Comparison of ENCODE assay signal across 8 cellular contexts in genomic region chrX:18424482-18425198, GRCh38. TPM values are rescaled to one million over a fixed set of nuclear protein-coding genes. Genes with fewer than 3 reads are reported as not detected.
DNase-seq lines count a peak whose midpoint lies in the region; TF ChIP-seq lines count a peak whose summit lies in the region.

No MANE protein-coding gene starts in this region.

- no peak overlapping the region for H3K27ac Mint-ChIP-seq in activated T-helper 1 cell treated with anti-CD3 and anti-CD28 coated beads, Interleukin-12 subunit alpha, Interleukin-12 subunit beta, Interleukin-2, Interleukin-4 antibody, amounts not matched to agents 30 ng/mL and 10 ng/mL and 1 ng/mL, durations not matched to agents 14 hours and 24 hours and 36 hours

- peaks cover 13% of the 10 kb centered on the region for H3K4me1 Mint-ChIP-seq in activated T-helper 1 cell treated with anti-CD3 and anti-CD28 coated beads, Interleukin-12 subunit alpha, Interleukin-12 subunit beta, Interleukin-2, Interleukin-4 antibody, amounts not matched to agents 30 ng/mL and 10 ng/mL and 1 ng/mL, durations not matched to agents 14 hours and 24 hours and 36 hours (ENCODE audit: low read depth)

- H3K4me3 Mint-ChIP-seq in activated T-helper 1 cell treated with anti-CD3 and anti-CD28 coated beads, Interleukin-12 subunit alpha, Interleukin-12 subunit beta, Interleukin-2, Interleukin-4 antibody, amounts not matched to agents 30 ng/mL and 10 ng/mL and 1 ng/mL, durations not matched to agents 14 hours and 24 hours and 36 hours, result peak overlapping the region; percentile 86

- no peaks in the 10 kb centered on the region for H3F3A ChIP-seq in neural cell (ENCODE audit: insufficient read depth, low read length, poor library complexity, severe bottlenecking)

- no peak for TF ChIP-seq RAD21 in neural cell (conservative IDR thresholded peaks at IDR 0.05)

- H3K27me3 Mint-ChIP-seq in activated T-helper 1 cell treated with anti-CD3 and anti-CD28 coated beads, Interleukin-12 subunit alpha, Interleukin-12 subunit beta, Interleukin-2, Interleukin-4 antibody, amounts not matched to agents 30 ng/mL and 10 ng/mL and 1 ng/mL, durations not matched to agents 14 hours and 24 hours and 36 hours (ENCODE audit: insufficient read depth), result peaks cover 9% of the 10 kb centered on the region

- peak; percentile 11 for DNase-seq in DMS79 treated with DMSO at 0.1 percent for 48 hours (lab: John Stamatoyannopoulos, UW)
- peak; percentile 49 for DNase-seq in HCEC 1CT
- DNase-seq in NCI-H524 treated with DMSO at 0.1 percent for 48 hours (lab: John Stamatoyannopoulos, UW), result peak; percentile 82
- peak; percentile 1 for DNase-seq in activated T-helper 1 cell treated with anti-CD3 and anti-CD28 coated beads, Interleukin-12 subunit alpha, Interleukin-12 subunit beta, Interleukin-2, Interleukin-4 antibody, amounts not matched to agents 30 ng/mL and 10 ng/mL and 1 ng/mL, durations not matched to agents 14 hours and 24 hours and 36 hours (ENCODE audit: low spot score)
- DNase-seq in fibroblast of the conjunctiva (ENCODE audit: low read depth), result peak; percentile 1
- DNase-seq in GDM1 (lab: John Stamatoyannopoulos, UW), result no peak
- DNase-seq in SKM-1 treated with dmso at 0.1 percent for 144 hours (lab: John Stamatoyannopoulos, UW; ENCODE audit: unreplicated experiment), result no peak

- H3K4me3 ChIP-seq in neural cell (ENCODE audit: low read length), result peak overlapping the region; percentile 77

- H3K27ac ChIP-seq in neural cell (ENCODE audit: low read length), result peak overlapping the region; percentile 96

- intact Hi-C loops in activated T-helper 1 cell treated with anti-CD3 and anti-CD28 coated beads, Interleukin-12 subunit alpha, Interleukin-12 subunit beta, Interleukin-2, Interleukin-4 antibody, amounts not matched to agents 30 ng/mL and 10 ng/mL and 1 ng/mL, durations not matched to agents 14 hours and 24 hours and 36 hours (cut with micrococcal nuclease), result loop anchor here (1.0 to 10.0 kb wide), 11 partner anchors 33 to 1716 kb away; partner anchors contain the start of genes BCLAF3, EIF1AX, PDHA1 and PHKA2

- H3K36me3 ChIP-seq in neural cell (ENCODE audit: insufficient read depth, low read length), result no peaks in the 10 kb centered on the region

- H3K9me2 ChIP-seq in neural cell (ENCODE audit: insufficient read depth, low read length), result no peaks in the 10 kb centered on the region

- no peaks in the 10 kb centered on the region for H3K36me3 Mint-ChIP-seq in activated T-helper 1 cell treated with anti-CD3 and anti-CD28 coated beads, Interleukin-12 subunit alpha, Interleukin-12 subunit beta, Interleukin-2, Interleukin-4 antibody, amounts not matched to agents 30 ng/mL and 10 ng/mL and 1 ng/mL, durations not matched to agents 14 hours and 24 hours and 36 hours (ENCODE audit: low read depth)

- TF ChIP-seq CTCF in neural cell (IDR thresholded peaks at IDR 0.05; ENCODE audit: poor library complexity, severe bottlenecking), result no peak

- H3K79me2 ChIP-seq in neural cell (replicated peaks; ENCODE audit: insufficient read depth, low read length), result peaks cover 26% of the 10 kb centered on the region

- H3K9me3 Mint-ChIP-seq in activated T-helper 1 cell treated with anti-CD3 and anti-CD28 coated beads, Interleukin-12 subunit alpha, Interleukin-12 subunit beta, Interleukin-2, Interleukin-4 antibody, amounts not matched to agents 30 ng/mL and 10 ng/mL and 1 ng/mL, durations not matched to agents 14 hours and 24 hours and 36 hours, result no peaks in the 10 kb centered on the region

- no peaks in the 10 kb centered on the region for H3K9me3 ChIP-seq in neural cell (ENCODE audit: low read length)

- peak overlapping the region; percentile 73 for H3K4me2 ChIP-seq in neural cell (ENCODE audit: low read length)

- no peak for TF ChIP-seq EP300 in neural cell (conservative IDR thresholded peaks at IDR 0.05; ENCODE audit: poor library complexity, severe bottlenecking)

- peak overlapping the region; percentile 56 for H2AFZ ChIP-seq in neural cell (ENCODE audit: low read depth, low read length)

- no peaks in the 10 kb centered on the region for H4K20me1 ChIP-seq in neural cell (ENCODE audit: insufficient read depth)

- no peaks in the 10 kb centered on the region for H3K27me3 ChIP-seq in neural cell (ENCODE audit: insufficient read depth, low read depth, low read length)

- H3K9ac ChIP-seq in neural cell (ENCODE audit: low read length), result peak overlapping the region; percentile 82

TF ChIP-seq in neural cell, 6 proteins besides CTCF, POLR2A, EP300 and RAD21:
- TF ChIP-seq SMC3 (conservative IDR thresholded peaks at IDR 0.05; ENCODE audit: poor library complexity) (peak; percentile 46), REST (IDR thresholded peaks at IDR 0.05; ENCODE audit: borderline replicate concordance) (peak; percentile 64), TAF1 (IDR thresholded peaks at IDR 0.05; ENCODE audit: low read depth) (peak; percentile 79), MXI1 (conservative IDR thresholded peaks at IDR 0.05; ENCODE audit: poor library complexity, severe bottlenecking) (peak; percentile 45), EZH2 (IDR thresholded peaks at IDR 0.05; ENCODE audit: borderline replicate concordance, insufficient read depth, low read length, poor library complexity, severe bottlenecking) (no peak), POLR2AphosphoS5 (IDR thresholded peaks at IDR 0.05) (peak; percentile 83)

RNA-seq across cellular contexts. Expression of gene CDKL5, which starts 0.8 kb away (rescaled TPM):
- total RNA-seq in activated T-helper 1 cell treated with anti-CD3 and anti-CD28 coated beads, Interleukin-12 subunit alpha, Interleukin-12 subunit beta, Interleukin-2, Interleukin-4 antibody, amounts not matched to agents 30 ng/mL and 10 ng/mL and 1 ng/mL, durations not matched to agents 14 hours and 24 hours and 36 hours, result 0.69 and 0.73 TPM in 2 replicates
- 5.1 and 5.3 TPM in 2 replicates for polyA plus RNA-seq in neural cell
- 30.4 and 39.0 TPM in 2 replicates for polyA minus RNA-seq in neural cell

Comparison
In these comparisons a context has a peak if more than half of its experiments do, and no peak if none do; other contexts are left out.
1. DNase-seq: peak in DMS79 treated with DMSO at 0.1 percent for 48 hours (single experiment), HCEC 1CT (single experiment), NCI-H524 treated with DMSO at 0.1 percent for 48 hours (single experiment), activated T-helper 1 cell treated with anti-CD3 and anti-CD28 coated beads, Interleukin-12 subunit alpha, Interleukin-12 subunit beta, Interleukin-2, Interleukin-4 antibody, amounts not matched to agents 30 ng/mL and 10 ng/mL and 1 ng/mL, durations not matched to agents 14 hours and 24 hours and 36 hours (single experiment) and fibroblast of the conjunctiva (single experiment); none in GDM1 (single experiment) and SKM-1 treated with dmso at 0.1 percent for 144 hours (single experiment).